Comparison of ENCODE assay signal across 2 cellular contexts in genomic region chr3:42873216-42873982, GRCh38.
A peak's percentile ranks its signal among the peaks of the same experiment; 100 is the strongest.
TF ChIP-seq lines count a peak whose summit lies in the region.

No MANE protein-coding gene starts in this region.

TF ChIP-seq in Ishikawa, 13 proteins besides CTCF, POLR2A, EP300 and RAD21:
- TF ChIP-seq CREB1 (IDR thresholded peaks at IDR 0.05; ENCODE audit: low read depth) (no peak), TEAD4 (IDR thresholded peaks at IDR 0.05) (peak; percentile 39)

TF ChIP-seq in HepG2, 621 proteins besides CTCF, POLR2A, EP300 and RAD21:
- no peak for TF ChIP-seq SETDB1 (CRISPR knock-in tag; IDR thresholded peaks at IDR 0.05; ENCODE audit: borderline replicate concordance)
- no peak for TF ChIP-seq ZNF574 (CRISPR knock-in tag; IDR thresholded peaks at IDR 0.05)
- TF ChIP-seq ZBTB33 (CRISPR knock-in tag; IDR thresholded peaks at IDR 0.05), result peak; percentile 95
- TF ChIP-seq ZNF770 (CRISPR knock-in tag; IDR thresholded peaks at IDR 0.05), result peak; percentile 45; the same call in 1 of the 2 replicates
TF ChIP-seq in HepG2: peak in this region for 2.
